21 cellular contexts compared by ENCODE assay signal in genomic region chr17:676060-676745, GRCh38. TPM values are rescaled to one million over a fixed set of nuclear protein-coding genes. Genes with fewer than 3 reads are reported as not detected.
DNase-seq lines count a peak whose midpoint lies in the region; ATAC-seq, FAIRE-seq and TF ChIP-seq lines count a peak whose summit lies in the region.
"Had no signal": no experiment of that assay in that cellular context is flagged by ENCODE, and none has a peak within 500 bp of the region (broad histone marks: within the 10 kb centered on the region; RNA-seq: fewer than 3 reads in every experiment).

No MANE protein-coding gene starts in this region.

- no peak overlapping the region for H3K9ac ChIP-seq in endothelial cell of umbilical vein (replicated peaks; ENCODE audit: extremely low read depth, insufficient read depth, low read length)
- H3K9ac ChIP-seq: BLaER1 had no signal

- dilution Hi-C loops in endothelial cell of umbilical vein (cut with MboI; ENCODE audit: extremely low pct_ligation_motif_present, low sequenced_read_pairs): no loop called here

- peaks cover 15% of the 10 kb centered on the region for H3K36me3 Mint-ChIP-seq in activated naive CD8-positive, alpha-beta T cell treated with anti-CD3 and anti-CD28 coated beads, Interleukin-2, amount 50 U/mL, for 24 hours (ENCODE audit: low read depth)
- peaks cover 9% of the 10 kb centered on the region for H3K36me3 Mint-ChIP-seq in chondrocyte (ENCODE audit: low read depth)
- H3K36me3 Mint-ChIP-seq: activated CD4-positive, alpha-beta memory T cell treated with anti-CD3 and anti-CD28 coated beads for 36 hours had no signal

- H3K9me3 Mint-ChIP-seq in activated naive CD8-positive, alpha-beta T cell treated with anti-CD3 and anti-CD28 coated beads, Interleukin-2, amount 50 U/mL, for 24 hours: no peaks in the 10 kb centered on the region
- H3K9me3 Mint-ChIP-seq in chondrocyte (ENCODE audit: low read depth): no peaks in the 10 kb centered on the region
- H3K9me3 Mint-ChIP-seq: activated CD4-positive, alpha-beta memory T cell treated with anti-CD3 and anti-CD28 coated beads for 36 hours; activated naive CD8-positive, alpha-beta T cell treated with anti-CD3 and anti-CD28 coated beads, Interleukin-2, amount 10 ng/mL, durations not matched to agents 7 days and 5 days had no signal

- H3K27me3 Mint-ChIP-seq in activated naive CD8-positive, alpha-beta T cell treated with anti-CD3 and anti-CD28 coated beads, Interleukin-2, amount 50 U/mL, for 24 hours: no peaks in the 10 kb centered on the region
- no peaks in the 10 kb centered on the region for H3K27me3 Mint-ChIP-seq in chondrocyte (ENCODE audit: low read depth)
- H3K27me3 Mint-ChIP-seq: activated CD4-positive, alpha-beta memory T cell treated with anti-CD3 and anti-CD28 coated beads for 36 hours; activated naive CD8-positive, alpha-beta T cell treated with anti-CD3 and anti-CD28 coated beads, Interleukin-2, amount 10 ng/mL, durations not matched to agents 7 days and 5 days had no signal

- no peaks in the 10 kb centered on the region for H3K9me1 ChIP-seq in endothelial cell of umbilical vein (replicated peaks; ENCODE audit: control insufficient read depth, extremely low read depth, insufficient read depth, low read length)

- H3K79me2 ChIP-seq in endothelial cell of umbilical vein (ENCODE audit: control insufficient read depth, insufficient read depth, low read length): peaks cover 2% of the 10 kb centered on the region

- no peak overlapping the region for H2AFZ ChIP-seq in endothelial cell of umbilical vein (ENCODE audit: low read depth, low read length)

- POLR2A ChIA-PET in endothelial cell of umbilical vein (lab: Charles Lee): no interaction called here

- intact Hi-C loops in endothelial cell of umbilical vein (cut with micrococcal nuclease) (no loop called here), right cardiac atrium (cut with DNase I) (no loop called here)

- no peak overlapping the region for H3K4me3 Mint-ChIP-seq in activated naive CD8-positive, alpha-beta T cell treated with anti-CD3 and anti-CD28 coated beads, Interleukin-2, amount 50 U/mL, for 24 hours
- H3K4me3 Mint-ChIP-seq in chondrocyte (ENCODE audit: unreplicated experiment): no peak overlapping the region
- H3K4me3 Mint-ChIP-seq: activated CD4-positive, alpha-beta memory T cell treated with anti-CD3 and anti-CD28 coated beads for 36 hours; activated naive CD8-positive, alpha-beta T cell treated with anti-CD3 and anti-CD28 coated beads, Interleukin-2, amount 10 ng/mL, durations not matched to agents 7 days and 5 days had no signal

- peak; percentile 34 for DNase-seq in MG63
- DNase-seq in endothelial cell of umbilical vein (ENCODE audit: low read depth, low spot score): peak; percentile 75
- no peak for DNase-seq in right cardiac atrium
- no peak for DNase-seq in thoracic aorta (ENCODE audit: low spot score)
- no peak for DNase-seq in D341Med (ENCODE audit: low spot score)
- no peak for DNase-seq in activated naive CD8-positive, alpha-beta T cell treated with anti-CD3 and anti-CD28 coated beads, Interleukin-2, amount 50 U/mL, for 24 hours
- no peak for DNase-seq in chondrocyte (ENCODE audit: low spot score)
- DNase-seq: activated CD4-positive, alpha-beta memory T cell treated with anti-CD3 and anti-CD28 coated beads for 36 hours; activated naive CD8-positive, alpha-beta T cell treated with anti-CD3 and anti-CD28 coated beads, Interleukin-2, amount 10 ng/mL, durations not matched to agents 7 days and 5 days; activated T-cell treated with anti-CD3 and anti-CD28 coated beads, Interleukin-2, amount 50 U/mL, for 48 hours; DMS53; MV-4-11; NCI-H82; stimulated activated CD4-positive, alpha-beta T cell treated with anti-CD3 and anti-CD28 coated beads, Interleukin-4, amount 100 ng/mL, for 24 hours; stimulated activated CD8-positive, alpha-beta memory T cell treated with anti-CD3 and anti-CD28 coated beads, Interleukin-4, amount 100 ng/mL, for 48 hours; SW 1271 had no signal

- CTCF ChIA-PET in endothelial cell of umbilical vein (lab: Charles Lee): interaction anchor here (0.9 kb wide), 1 partner anchor 24 kb away, joined by 3 read pairs; no protein-coding TSS in a partner anchor

- H3K4me1 ChIP-seq in endothelial cell of umbilical vein (ENCODE audit: control insufficient read depth, extremely low read depth, insufficient read depth, low read length) (no peaks in the 10 kb centered on the region), right cardiac atrium (ENCODE audit: control insufficient read depth, insufficient read depth, low read length) (peaks cover 3% of the 10 kb centered on the region), thoracic aorta (ENCODE audit: control insufficient read depth in 1 of 2, low read depth in 2 of 2) (peaks cover 0 to 15% of the 10 kb centered on the region in 2 donors)
- H3K4me1 ChIP-seq: BLaER1 had no signal

- no peaks in the 10 kb centered on the region for H3K4me1 Mint-ChIP-seq in activated naive CD8-positive, alpha-beta T cell treated with anti-CD3 and anti-CD28 coated beads, Interleukin-2, amount 50 U/mL, for 24 hours
- peaks cover 29% of the 10 kb centered on the region for H3K4me1 Mint-ChIP-seq in chondrocyte (ENCODE audit: low read depth)
- H3K4me1 Mint-ChIP-seq: activated naive CD8-positive, alpha-beta T cell treated with anti-CD3 and anti-CD28 coated beads, Interleukin-2, amount 10 ng/mL, durations not matched to agents 7 days and 5 days had no signal

- FAIRE-seq in endothelial cell of umbilical vein (lab: Jason Lieb, UNC): peak; percentile 42
- FAIRE-seq: GM18507, keratinocyte had no signal

- no peak overlapping the region for H3K27ac Mint-ChIP-seq in activated naive CD8-positive, alpha-beta T cell treated with anti-CD3 and anti-CD28 coated beads, Interleukin-2, amount 50 U/mL, for 24 hours
- H3K27ac Mint-ChIP-seq in chondrocyte (ENCODE audit: unreplicated experiment): no peak overlapping the region
- H3K27ac Mint-ChIP-seq: activated CD4-positive, alpha-beta memory T cell treated with anti-CD3 and anti-CD28 coated beads for 36 hours; activated naive CD8-positive, alpha-beta T cell treated with anti-CD3 and anti-CD28 coated beads, Interleukin-2, amount 10 ng/mL, durations not matched to agents 7 days and 5 days had no signal

- H3K9me3 ChIP-seq in MG63 (no peaks in the 10 kb centered on the region), endothelial cell of umbilical vein (replicated peaks; ENCODE audit: control insufficient read depth, insufficient read depth, low read length) (no peaks in the 10 kb centered on the region), right cardiac atrium (ENCODE audit: control insufficient read depth, low read length) (no peaks in the 10 kb centered on the region), thoracic aorta (no peaks in the 10 kb centered on the region)
- H3K9me3 ChIP-seq: BLaER1, neutrophil had no signal

- H4K20me1 ChIP-seq in endothelial cell of umbilical vein (replicated peaks; ENCODE audit: control insufficient read depth, extremely low read depth, insufficient read depth, low read length): no peaks in the 10 kb centered on the region

- 52% methylated on average over 8 of the region's 8 CpGs for WGBS in right cardiac atrium

- H3K27me3 ChIP-seq in MG63: no peaks in the 10 kb centered on the region
- no peaks in the 10 kb centered on the region for H3K27me3 ChIP-seq in endothelial cell of umbilical vein (ENCODE audit: control insufficient read depth in 2 of 2, insufficient read depth in 2 of 2, low read length in 2 of 2)
- H3K27me3 ChIP-seq in right cardiac atrium (ENCODE audit: control insufficient read depth, insufficient read depth): no peaks in the 10 kb centered on the region
- H3K27me3 ChIP-seq in thoracic aorta (replicated peaks; ENCODE audit: insufficient read depth): no peaks in the 10 kb centered on the region
- H3K27me3 ChIP-seq: BLaER1, neutrophil had no signal

- peaks cover 6% of the 10 kb centered on the region for H3K36me3 ChIP-seq in MG63
- peaks cover 0 to 2% of the 10 kb centered on the region in 2 experiments for H3K36me3 ChIP-seq in endothelial cell of umbilical vein (ENCODE audit: control insufficient read depth in 2 of 2, extremely low read depth in 1 of 2, insufficient read depth in 2 of 2, low read length in 2 of 2)
- H3K36me3 ChIP-seq in thoracic aorta: no peaks in the 10 kb centered on the region

- ATAC-seq in right cardiac atrium (peak; percentile 89 to 94), thoracic aorta (ENCODE audit: insufficient number of reproducible peaks, low FRiP score, low read depth) (no peak), HG03045 (IDR thresholded peaks at IDR 0.05; ENCODE audit: unreplicated experiment) (no peak)
- no peak for ATAC-seq in activated naive CD8-positive, alpha-beta T cell treated with anti-CD3 and anti-CD28 coated beads, Interleukin-2, amount 50 U/mL, for 24 hours

- TF ChIP-seq POLR2A in endothelial cell of umbilical vein (IDR thresholded peaks at IDR 0.05; ENCODE audit: low read depth, low read length): no peak

- H3K27ac ChIP-seq in endothelial cell of umbilical vein (ENCODE audit: insufficient read depth, low read depth, low read length) (no peak overlapping the region), right cardiac atrium (ENCODE audit: low read length) (peak overlapping the region; percentile 36), thoracic aorta (peak overlapping the region; percentile 49 to 57)
- H3K27ac ChIP-seq: BLaER1, neutrophil had no signal

- no TSS peak for BruUV-seq in endothelial cell of umbilical vein (replicated peaks; lab: Mats Ljungman, UMichigan)

- no peak for TF ChIP-seq CTCF in endothelial cell of umbilical vein (IDR thresholded peaks at IDR 0.05; ENCODE audit: extremely low read depth in 1 of 2, insufficient read depth in 1 of 2, low read depth in 1 of 2, low read length in 2 of 2)
- TF ChIP-seq CTCF in thoracic aorta (IDR thresholded peaks at IDR 0.05): no peak
- TF ChIP-seq CTCF in chondrocyte (IDR thresholded peaks at IDR 0.05): no peak

- no peak overlapping the region for H3K4me2 ChIP-seq in endothelial cell of umbilical vein (ENCODE audit: insufficient read depth, low read length)
- H3K4me2 ChIP-seq: BLaER1 had no signal

- H3K4me3 ChIP-seq in MG63: peak overlapping the region; percentile 27
- no peak overlapping the region for H3K4me3 ChIP-seq in endothelial cell of umbilical vein (replicated peaks in 1 of 3; ENCODE audit: insufficient read depth in 1 of 3, low read depth in 1 of 3, low read length in 3 of 3)
- no peak overlapping the region for H3K4me3 ChIP-seq in right cardiac atrium (ENCODE audit: low read length)
- no peak overlapping the region for H3K4me3 ChIP-seq in thoracic aorta
- H3K4me3 ChIP-seq: BLaER1 had no signal

RNA-seq across cellular contexts. Expression of gene VPS53, which starts 38.4 kb away (rescaled TPM):
- 5.1 and 6.9 TPM in 2 replicates for total RNA-seq in MG63 (2014; rRNA removed; shearing (Covaris generic); ENCODE audit: low replicate concordance)
- total RNA-seq in endothelial cell of umbilical vein (77.1 and 91.2 TPM in 2 replicates), right cardiac atrium (10 to 100 TPM; 37.8 to 58.9 (median 44.7) TPM), thoracic aorta (10 to 100 TPM; 39.3 to 61.7 TPM), chondrocyte (63.7 to 82.3 TPM (median 74.8 TPM) in 3 replicates)
- polyA plus RNA-seq in endothelial cell of umbilical vein (16.0 and 17.9 TPM in 2 replicates), right cardiac atrium (9.6 TPM)
- polyA plus RNA-seq in endothelial cell of umbilical vein (2011; cell fraction: cytosol; rRNA removed): 17.0 and 19.1 TPM in 2 replicates
- polyA plus RNA-seq in endothelial cell of umbilical vein (2011; cell fraction: nucleus; rRNA removed): 33.4 and 38.1 TPM in 2 replicates
- polyA plus RNA-seq in endothelial cell of umbilical vein (2012): 35.7 and 44.5 TPM in 2 replicates
- polyA minus RNA-seq in endothelial cell of umbilical vein: 118 and 175 TPM in 2 replicates
- polyA minus RNA-seq in endothelial cell of umbilical vein (2011; cell fraction: cytosol; rRNA and poly(A)+ RNA removed): 33.6 TPM
- polyA minus RNA-seq in endothelial cell of umbilical vein (2011; cell fraction: nucleus; rRNA and poly(A)+ RNA removed): 57.5 and 74.1 TPM in 2 replicates

RNA-seq across cellular contexts. Expression of gene TLCD3A, which starts 56.2 kb away (rescaled TPM):
- total RNA-seq in MG63 (2014; rRNA removed; shearing (Covaris generic); ENCODE audit: low replicate concordance): 5.7 and 6.7 TPM in 2 replicates
- total RNA-seq in endothelial cell of umbilical vein: 29.8 and 36.6 TPM in 2 replicates
- polyA plus RNA-seq in endothelial cell of umbilical vein: 54.1 and 65.5 TPM in 2 replicates
- 37.9 and 41.5 TPM in 2 replicates for polyA plus RNA-seq in endothelial cell of umbilical vein (2011; cell fraction: cytosol; rRNA removed)
- polyA plus RNA-seq in endothelial cell of umbilical vein (2011; cell fraction: nucleus; rRNA removed): 22.2 and 22.6 TPM in 2 replicates
- 31.8 and 34.3 TPM in 2 replicates for polyA plus RNA-seq in endothelial cell of umbilical vein (2012)
- polyA minus RNA-seq in endothelial cell of umbilical vein: 51.1 and 65.3 TPM in 2 replicates
- 26.2 TPM for polyA minus RNA-seq in endothelial cell of umbilical vein (2011; cell fraction: cytosol; rRNA and poly(A)+ RNA removed)
- polyA minus RNA-seq in endothelial cell of umbilical vein (2011; cell fraction: nucleus; rRNA and poly(A)+ RNA removed): 9.3 and 9.6 TPM in 2 replicates
- total RNA-seq in right cardiac atrium: 1 to 10 TPM; 3.2 to 5.0 (median 4.1) TPM
- 1.7 TPM for polyA plus RNA-seq in right cardiac atrium
- 10 to 100 TPM in 1 of 2 donors, 1 to 10 TPM in 1; 7.3 to 15.9 TPM for total RNA-seq in thoracic aorta
- total RNA-seq in chondrocyte: 26.8 to 28.2 TPM (median 27.2 TPM) in 3 replicates

Comparison
In these comparisons a context has a peak if more than half of its experiments do, and no peak if none do; other contexts are left out.
1. DNase-seq: peak in MG63 (single experiment) and endothelial cell of umbilical vein (single experiment); none in right cardiac atrium (0 of 3), thoracic aorta (single experiment), D341Med (single experiment), activated naive CD8-positive, alpha-beta T cell treated with anti-CD3 and anti-CD28 coated beads, Interleukin-2, amount 50 U/mL, for 24 hours (single experiment) and chondrocyte (single experiment).
2. ATAC-seq: peak in right cardiac atrium (2 of 2); none in thoracic aorta (single experiment), activated naive CD8-positive, alpha-beta T cell treated with anti-CD3 and anti-CD28 coated beads, Interleukin-2, amount 50 U/mL, for 24 hours (single experiment) and HG03045 (single experiment).